28 cellular contexts compared by ENCODE assay signal in the genomic region with DNA sequence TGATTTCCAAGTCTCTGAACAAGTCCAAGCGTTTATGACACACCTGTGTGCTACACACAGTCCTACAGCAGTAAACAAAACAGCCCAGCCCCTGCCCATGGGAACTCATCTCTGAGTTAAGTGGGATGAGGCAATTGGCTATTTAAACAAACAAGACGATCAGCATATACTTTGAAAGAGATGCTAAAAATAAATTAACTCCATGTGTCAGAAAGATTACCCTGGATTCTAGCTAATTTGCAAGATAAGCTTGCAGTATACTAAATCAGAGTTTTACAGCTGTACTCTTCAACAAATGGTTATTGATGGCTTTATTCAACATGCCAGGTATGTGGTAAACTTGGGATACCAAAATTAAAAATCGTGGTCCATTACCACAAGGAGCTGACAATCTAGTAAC. TPM values are rescaled to one million over a fixed set of nuclear protein-coding genes. Genes with fewer than 3 reads are reported as not detected.
DNase-seq lines count a peak whose midpoint lies in the region; ATAC-seq and TF ChIP-seq lines count a peak whose summit lies in the region.
"Had no signal": no experiment of that assay in that cellular context is flagged by ENCODE, and none has a peak within 500 bp of the region (broad histone marks: within the 10 kb centered on the region; RNA-seq: fewer than 3 reads in every experiment).

No MANE protein-coding gene starts in this region.

- peaks cover 31% of the 10 kb centered on the region for H3K4me1 Mint-ChIP-seq in activated naive CD4-positive, alpha-beta T cell treated with anti-CD3 and anti-CD28 coated beads, Interleukin-2, amount 50 U/mL, for 24 hours
- peaks cover 15% of the 10 kb centered on the region for H3K4me1 Mint-ChIP-seq in activated naive CD4-positive, alpha-beta T cell treated with anti-CD3 and anti-CD28 coated beads, Interleukin-2, amount 10 ng/mL, durations not matched to agents 7 days and 5 days
- H3K4me1 Mint-ChIP-seq in WTC11 (no peaks in the 10 kb centered on the region; the same call in 1 of the 2 replicates), progenitor cell of endocrine pancreas (ENCODE audit: low read depth) (no peaks in the 10 kb centered on the region)
- H3K4me1 Mint-ChIP-seq: H9, mesothelial cell of epicardium had no signal

- DNase-seq in activated naive CD4-positive, alpha-beta T cell treated with anti-CD3 and anti-CD28 coated beads, Interleukin-2, amount 10 ng/mL, durations not matched to agents 7 days and 5 days, result no peak
- DNase-seq in WTC11 (ENCODE audit: low spot score), result no peak
- peak; percentile 46 for DNase-seq in fibroblast of villous mesenchyme (ENCODE audit: low read depth)
- DNase-seq in erythroblast (lab: John Stamatoyannopoulos, UW), result no peak
- DNase-seq in progenitor cell of endocrine pancreas (ENCODE audit: low spot score, unreplicated experiment), result no peak
- DNase-seq in ureter (ENCODE audit: low spot score), result no peak
- DNase-seq: ACHN; activated CD4-positive, alpha-beta memory T cell treated with anti-CD3 and anti-CD28 coated beads for 36 hours; activated CD8-positive, alpha-beta memory T cell treated with anti-CD3 and anti-CD28 coated beads, Interleukin-2, amount 50 U/mL, for 4 hours; activated naive CD8-positive, alpha-beta T cell treated with anti-CD3 and anti-CD28 coated beads, Interleukin-2, amount 10 ng/mL, durations not matched to agents 7 days and 5 days; caudate nucleus; endodermal cell; glutamatergic neuron; H9; islet precursor cell; naive thymus-derived CD4-positive, alpha-beta T cell; NCI-H1436 treated with DMSO at 0.1 percent for 48 hours; NCI-H2107; NCI-H524 treated with DMSO at 0.1 percent for 48 hours; nucleus accumbens; stimulated activated CD4-positive, alpha-beta T cell treated with anti-CD3 and anti-CD28 coated beads, Interleukin-2, amount 100 ng/mL, for 24 hours; T-helper 1 cell; tibial artery had no signal

- no peaks in the 10 kb centered on the region for H3K9me3 Mint-ChIP-seq in activated naive CD4-positive, alpha-beta T cell treated with anti-CD3 and anti-CD28 coated beads, Interleukin-2, amount 50 U/mL, for 24 hours
- no peaks in the 10 kb centered on the region for H3K9me3 Mint-ChIP-seq in activated naive CD4-positive, alpha-beta T cell treated with anti-CD3 and anti-CD28 coated beads, Interleukin-2, amount 10 ng/mL, durations not matched to agents 7 days and 5 days
- H3K9me3 Mint-ChIP-seq in WTC11, result no peaks in the 10 kb centered on the region
- no peaks in the 10 kb centered on the region for H3K9me3 Mint-ChIP-seq in progenitor cell of endocrine pancreas (ENCODE audit: low read depth)
- H3K9me3 Mint-ChIP-seq: activated CD4-positive, alpha-beta memory T cell treated with anti-CD3 and anti-CD28 coated beads for 36 hours; activated naive CD8-positive, alpha-beta T cell treated with anti-CD3 and anti-CD28 coated beads, Interleukin-2, amount 10 ng/mL, durations not matched to agents 7 days and 5 days; dendritic cell treated with granulocyte-macrophage colony-stimulating factor and Interleukin-4, amounts not matched to agents 40 ng/mL and 50 ng/mL, for 4 days; endodermal cell; H9; mesothelial cell of epicardium; naive thymus-derived CD4-positive, alpha-beta T cell had no signal

- peak overlapping the region; percentile 39 for H3K27ac Mint-ChIP-seq in activated naive CD4-positive, alpha-beta T cell treated with anti-CD3 and anti-CD28 coated beads, Interleukin-2, amount 50 U/mL, for 24 hours
- H3K27ac Mint-ChIP-seq in activated naive CD4-positive, alpha-beta T cell treated with anti-CD3 and anti-CD28 coated beads, Interleukin-2, amount 10 ng/mL, durations not matched to agents 7 days and 5 days, result no peak overlapping the region
- H3K27ac Mint-ChIP-seq in WTC11, result peak overlapping the region; percentile 31; the same call in 1 of the 2 replicates
- no peak overlapping the region for H3K27ac Mint-ChIP-seq in progenitor cell of endocrine pancreas
- H3K27ac Mint-ChIP-seq: activated CD4-positive, alpha-beta memory T cell treated with anti-CD3 and anti-CD28 coated beads for 36 hours; activated naive CD8-positive, alpha-beta T cell treated with anti-CD3 and anti-CD28 coated beads, Interleukin-2, amount 10 ng/mL, durations not matched to agents 7 days and 5 days; dendritic cell treated with granulocyte-macrophage colony-stimulating factor and Interleukin-4, amounts not matched to agents 40 ng/mL and 50 ng/mL, for 4 days; endodermal cell had no signal

- H3K4me3 ChIP-seq in fibroblast of villous mesenchyme (ENCODE audit: low read depth, low read length), result no peak overlapping the region
- H3K4me3 ChIP-seq: SJSA1, skin epidermis, tibial artery had no signal

- ATAC-seq in WTC11, result no peak
- ATAC-seq: naive thymus-derived CD4-positive, alpha-beta T cell had no signal

- no peak for TF ChIP-seq POLR2A in erythroblast (IDR thresholded peaks at IDR 0.05; ENCODE audit: low read length)

- CTCF ChIA-PET in activated naive CD4-positive, alpha-beta T cell treated with anti-CD3 and anti-CD28 coated beads, Interleukin-2, amount 10 ng/mL, durations not matched to agents 7 days and 5 days (lab: Charles Lee), result interaction anchor here (1.0 to 1.1 kb wide), 2 partner anchors 203 to 265 kb away, joined by 3 read pairs; a partner anchor contains a TSS
- CTCF ChIA-PET in WTC11 (lab: Charles Lee), result interaction anchor here (1.0 to 1.8 kb wide), 3 partner anchors 23 to 708 kb away, joined by 3 to 5 read pairs (median 3); no protein-coding TSS in a partner anchor

- POLR2A ChIA-PET in WTC11 (lab: Charles Lee), result no interaction called here

- TF ChIP-seq CTCF in WTC11 (IDR thresholded peaks at IDR 0.05) (no peak), fibroblast of villous mesenchyme (IDR thresholded peaks at IDR 0.05; ENCODE audit: insufficient read depth, low read depth, low read length) (no peak), progenitor cell of endocrine pancreas (IDR thresholded peaks at IDR 0.05; ENCODE audit: unreplicated experiment) (no peak)

- peaks cover 23% of the 10 kb centered on the region for H3K36me3 Mint-ChIP-seq in activated naive CD4-positive, alpha-beta T cell treated with anti-CD3 and anti-CD28 coated beads, Interleukin-2, amount 50 U/mL, for 24 hours
- H3K36me3 Mint-ChIP-seq in activated naive CD4-positive, alpha-beta T cell treated with anti-CD3 and anti-CD28 coated beads, Interleukin-2, amount 10 ng/mL, durations not matched to agents 7 days and 5 days, result peaks cover 51% of the 10 kb centered on the region
- H3K36me3 Mint-ChIP-seq in WTC11 (peaks cover 54% of the 10 kb centered on the region), progenitor cell of endocrine pancreas (ENCODE audit: insufficient read depth) (peaks cover 30% of the 10 kb centered on the region)

- no peaks in the 10 kb centered on the region for H3K27me3 Mint-ChIP-seq in activated naive CD4-positive, alpha-beta T cell treated with anti-CD3 and anti-CD28 coated beads, Interleukin-2, amount 50 U/mL, for 24 hours
- no peaks in the 10 kb centered on the region for H3K27me3 Mint-ChIP-seq in activated naive CD4-positive, alpha-beta T cell treated with anti-CD3 and anti-CD28 coated beads, Interleukin-2, amount 10 ng/mL, durations not matched to agents 7 days and 5 days
- no peaks in the 10 kb centered on the region for H3K27me3 Mint-ChIP-seq in WTC11 (ENCODE audit: low read depth)
- H3K27me3 Mint-ChIP-seq in progenitor cell of endocrine pancreas, result no peaks in the 10 kb centered on the region
- H3K27me3 Mint-ChIP-seq: activated CD4-positive, alpha-beta memory T cell treated with anti-CD3 and anti-CD28 coated beads for 36 hours; activated naive CD8-positive, alpha-beta T cell treated with anti-CD3 and anti-CD28 coated beads, Interleukin-2, amount 10 ng/mL, durations not matched to agents 7 days and 5 days; dendritic cell treated with granulocyte-macrophage colony-stimulating factor and Interleukin-4, amounts not matched to agents 40 ng/mL and 50 ng/mL, for 4 days; naive thymus-derived CD4-positive, alpha-beta T cell had no signal

- H3K4me3 Mint-ChIP-seq in activated naive CD4-positive, alpha-beta T cell treated with anti-CD3 and anti-CD28 coated beads, Interleukin-2, amount 50 U/mL, for 24 hours, result no peak overlapping the region
- H3K4me3 Mint-ChIP-seq in activated naive CD4-positive, alpha-beta T cell treated with anti-CD3 and anti-CD28 coated beads, Interleukin-2, amount 10 ng/mL, durations not matched to agents 7 days and 5 days, result no peak overlapping the region
- no peak overlapping the region for H3K4me3 Mint-ChIP-seq in WTC11
- no peak overlapping the region for H3K4me3 Mint-ChIP-seq in progenitor cell of endocrine pancreas (ENCODE audit: low read depth)
- H3K4me3 Mint-ChIP-seq: activated CD4-positive, alpha-beta memory T cell treated with anti-CD3 and anti-CD28 coated beads for 36 hours; activated naive CD8-positive, alpha-beta T cell treated with anti-CD3 and anti-CD28 coated beads, Interleukin-2, amount 10 ng/mL, durations not matched to agents 7 days and 5 days; dendritic cell treated with granulocyte-macrophage colony-stimulating factor and Interleukin-4, amounts not matched to agents 40 ng/mL and 50 ng/mL, for 4 days; endodermal cell; H9; mesothelial cell of epicardium; naive thymus-derived CD4-positive, alpha-beta T cell had no signal

TF ChIP-seq in WTC11, 78 proteins besides CTCF, POLR2A, EP300 and RAD21 (continues in another document):
- no peak for TF ChIP-seq TP53 (CRISPR knock-in tag; IDR thresholded peaks at IDR 0.05)
- no peak for TF ChIP-seq SP1 (CRISPR knock-in tag; conservative IDR thresholded peaks at IDR 0.05)

RNA-seq across cellular contexts. Expression of gene PSMG1, which starts 6.9 kb away (rescaled TPM):
- total RNA-seq in WTC11 (2021) (64.0 to 70.4 TPM (median 68.6 TPM) in 3 replicates), fibroblast of villous mesenchyme (70.0 and 71.5 TPM in 2 replicates), progenitor cell of endocrine pancreas (35.0 and 39.7 TPM in 2 replicates), ureter (47.6 TPM)

Comparison
In these comparisons a context has a peak if more than half of its experiments do, and no peak if none do; other contexts are left out.
1. H3K27ac Mint-ChIP-seq: peak in activated naive CD4-positive, alpha-beta T cell treated with anti-CD3 and anti-CD28 coated beads, Interleukin-2, amount 50 U/mL, for 24 hours (single experiment) and WTC11 (single experiment); none in activated naive CD4-positive, alpha-beta T cell treated with anti-CD3 and anti-CD28 coated beads, Interleukin-2, amount 10 ng/mL, durations not matched to agents 7 days and 5 days (single experiment) and progenitor cell of endocrine pancreas (single experiment).